Comparison of ENCODE assay signal across 24 cellular contexts in the genomic region with DNA sequence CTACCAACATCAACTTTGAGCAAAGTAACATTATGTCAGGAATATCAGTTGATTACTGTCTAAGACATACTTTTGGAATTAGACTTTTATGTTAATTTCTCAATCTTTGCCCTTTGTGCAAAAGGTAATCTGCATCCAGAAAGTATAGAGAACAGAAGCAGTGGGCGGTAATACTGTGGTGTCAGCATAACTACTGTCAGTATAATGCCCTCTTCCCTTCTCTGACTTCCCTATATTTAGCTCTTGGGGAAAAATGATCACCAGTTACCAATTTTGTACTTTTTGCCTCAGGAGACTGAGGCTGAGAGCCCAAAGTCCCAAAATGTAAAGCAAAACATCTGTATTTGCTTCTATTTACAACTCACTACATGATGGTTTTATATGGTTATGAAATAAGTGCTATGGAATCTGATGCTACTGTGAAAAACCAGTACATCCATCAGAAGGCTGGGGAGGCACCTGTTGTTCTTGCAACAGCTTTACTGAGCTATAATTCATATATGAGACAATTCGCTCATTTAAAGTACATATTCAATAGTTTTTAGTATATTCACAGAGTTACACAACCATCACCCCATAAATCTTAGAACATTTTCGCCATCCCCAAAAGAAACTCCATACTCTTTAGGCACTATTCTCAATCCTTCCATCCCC. TPM values are rescaled to one million over a fixed set of nuclear protein-coding genes. Genes with fewer than 3 reads are reported as not detected.
"Had no signal": no experiment of that assay in that cellular context is flagged by ENCODE, and none has a peak within 500 bp of the region (broad histone marks: within the 10 kb centered on the region; RNA-seq: fewer than 3 reads in every experiment).

No MANE protein-coding gene starts in this region.

- H3K27me3 ChIP-seq: dorsolateral prefrontal cortex, right lobe of liver, thyroid gland had no signal

- H3K9ac ChIP-seq: parathyroid adenoma had no signal

- H3K9me3 ChIP-seq: right lobe of liver, thyroid gland had no signal

- FAIRE-seq: colon, frontal cortex, keratinocyte had no signal

- H3K79me2 ChIP-seq: parathyroid adenoma had no signal

- H3K27me3 Mint-ChIP-seq: memory B cell; naive B cell; natural killer cell treated with Interleukin-12 subunit alpha and Interleukin-12 subunit beta and Interleukin-15 and Interleukin-18, amount 100 ng/mL, for 72 hours; progenitor cell of endocrine pancreas; stimulated activated naive CD8-positive, alpha-beta T cell treated with anti-CD3 and anti-CD28 coated beads, Interleukin-15, amount 100 ng/mL, for 72 hours had no signal

- H3K9me3 Mint-ChIP-seq: immature natural killer cell; memory B cell; natural killer cell treated with Interleukin-12 subunit alpha and Interleukin-12 subunit beta and Interleukin-15 and Interleukin-18, amount 100 ng/mL, for 72 hours; neural crest cell; stimulated activated naive CD8-positive, alpha-beta T cell treated with anti-CD3 and anti-CD28 coated beads, Interleukin-15, amount 100 ng/mL, for 72 hours had no signal

- H3K4me2 ChIP-seq: smooth muscle cell had no signal

- DNase-seq: dorsolateral prefrontal cortex; effector CD4-positive, alpha-beta T cell; hypothalamus; immature natural killer cell; naive B cell; right lobe of liver; stimulated activated CD4-positive, alpha-beta T cell treated with anti-CD3 and anti-CD28 coated beads, Interleukin-12 subunit alpha, Interleukin-12 subunit beta, amount 100 ng/mL, for 4 hours; stimulated activated CD4-positive, alpha-beta T cell treated with anti-CD3 and anti-CD28 coated beads, Interleukin-1b, Interleukin-23, amount 100 ng/mL, for 48 hours; stimulated activated CD4-positive, alpha-beta T cell treated with anti-CD3 and anti-CD28 coated beads, Interleukin-4, amount 100 ng/mL, for 1 hour; stimulated activated CD8-positive, alpha-beta memory T cell treated with anti-CD3 and anti-CD28 coated beads, Interleukin-4, amount 100 ng/mL, for 48 hours; stimulated activated naive CD4-positive, alpha-beta T cell; stimulated activated naive CD8-positive, alpha-beta T cell treated with anti-CD3 and anti-CD28 coated beads, Interleukin-15, amount 100 ng/mL, for 72 hours; thyroid gland; trophoblast cell had no signal

- H3K4me1 Mint-ChIP-seq: immature natural killer cell; memory B cell; naive B cell; neural crest cell; stimulated activated naive CD8-positive, alpha-beta T cell treated with anti-CD3 and anti-CD28 coated beads, Interleukin-15, amount 100 ng/mL, for 72 hours had no signal

- H3K4me1 ChIP-seq: parathyroid adenoma, right lobe of liver, thyroid gland had no signal

- H3K4me3 Mint-ChIP-seq: immature natural killer cell; memory B cell; naive B cell; natural killer cell treated with Interleukin-12 subunit alpha and Interleukin-12 subunit beta and Interleukin-15 and Interleukin-18, amount 100 ng/mL, for 72 hours; neural crest cell; stimulated activated naive CD8-positive, alpha-beta T cell treated with anti-CD3 and anti-CD28 coated beads, Interleukin-15, amount 100 ng/mL, for 72 hours had no signal

- H3K27ac ChIP-seq: dorsolateral prefrontal cortex, parathyroid adenoma, right lobe of liver, thyroid gland had no signal

- H3K27ac Mint-ChIP-seq: immature natural killer cell; memory B cell; natural killer cell treated with Interleukin-12 subunit alpha and Interleukin-12 subunit beta and Interleukin-15 and Interleukin-18, amount 100 ng/mL, for 72 hours; progenitor cell of endocrine pancreas; stimulated activated naive CD8-positive, alpha-beta T cell treated with anti-CD3 and anti-CD28 coated beads, Interleukin-15, amount 100 ng/mL, for 72 hours had no signal

- ATAC-seq: natural killer cell treated with Interleukin-12 subunit alpha and Interleukin-12 subunit beta and Interleukin-15 and Interleukin-18, amount 100 ng/mL, for 72 hours; stimulated activated naive CD8-positive, alpha-beta T cell treated with anti-CD3 and anti-CD28 coated beads, Interleukin-15, amount 100 ng/mL, for 72 hours had no signal

- H3K4me3 ChIP-seq: dorsolateral prefrontal cortex, lung, right lobe of liver, smooth muscle cell, thyroid gland had no signal

- H2AFZ ChIP-seq: parathyroid adenoma had no signal

- H3K36me3 ChIP-seq: right lobe of liver, thyroid gland had no signal

RNA-seq across cellular contexts. Expression of a gene that starts 55.3 kb away (rescaled TPM):
- total RNA-seq: smooth muscle cell had no signal
